8 cellular contexts compared by ENCODE assay signal in the genomic region with DNA sequence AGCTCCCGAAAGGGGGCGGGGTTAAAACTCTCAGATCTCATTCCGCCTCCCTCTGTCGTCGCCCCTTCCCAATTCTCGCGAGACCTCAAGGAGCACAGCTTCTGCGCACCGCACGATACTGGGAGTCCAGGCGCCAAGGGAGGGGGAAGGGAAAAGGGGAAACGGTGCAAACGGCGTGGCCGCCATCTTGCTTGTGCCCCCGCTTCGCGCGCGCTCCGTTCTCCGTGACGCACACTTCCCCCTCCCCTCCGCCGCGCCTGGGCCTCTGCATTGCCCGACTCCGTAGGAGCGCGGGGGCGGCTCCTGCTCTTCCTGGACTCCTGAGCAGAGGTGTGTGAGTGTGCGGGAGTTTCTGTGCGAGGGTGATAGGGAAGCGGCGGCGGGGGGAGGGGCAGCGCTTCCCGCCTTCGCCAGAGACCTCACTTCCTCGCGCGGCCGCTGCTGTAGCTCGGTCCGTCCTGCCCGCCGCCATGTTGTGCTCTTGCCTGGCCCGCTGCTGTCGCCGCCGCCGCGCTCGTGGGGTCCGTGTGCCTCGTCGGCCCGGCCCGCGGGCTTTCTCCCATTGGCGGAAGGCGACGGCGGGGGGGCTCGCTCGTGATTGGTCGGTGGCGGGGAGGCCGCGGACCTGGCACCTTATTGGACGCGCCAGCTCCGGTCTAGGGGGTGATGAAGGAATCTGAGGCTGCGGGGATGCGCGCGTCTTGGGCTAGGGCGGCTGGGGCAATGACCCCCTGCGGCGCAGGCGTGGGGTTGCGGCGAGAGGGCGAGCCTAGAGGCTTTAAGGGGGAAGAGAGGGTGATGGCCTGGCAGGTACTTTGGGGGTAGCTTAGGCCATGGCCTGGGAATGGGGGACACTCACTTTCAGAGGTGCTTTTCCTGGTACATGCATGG. TPM values are rescaled to one million over a fixed set of nuclear protein-coding genes. Genes with fewer than 3 reads are reported as not detected.
DNase-seq lines count a peak whose midpoint lies in the region; ATAC-seq and TF ChIP-seq lines count a peak whose summit lies in the region.

A gene (plus strand): TSS at position 167 of the 891 bp plus-strand sequence. CDS start 47,140 bp downstream, outside the sequence.

- peak within 1 kb of the TSS; percentile 97 for H3K27ac ChIP-seq in temporal lobe (ENCODE audit: low read depth, low read length)

- peak within 1 kb of the TSS; percentile 98 for H3K4me3 Mint-ChIP-seq in activated naive CD4-positive, alpha-beta T cell treated with anti-CD3 and anti-CD28 coated beads, Interleukin-2, amount 50 U/mL, for 24 hours

- H3K36me3 Mint-ChIP-seq in activated naive CD4-positive, alpha-beta T cell treated with anti-CD3 and anti-CD28 coated beads, Interleukin-2, amount 50 U/mL, for 24 hours, result peaks cover 8% of the 10 kb centered on the region

- peaks cover 3% of the 10 kb centered on the region for H3K9me3 Mint-ChIP-seq in activated naive CD4-positive, alpha-beta T cell treated with anti-CD3 and anti-CD28 coated beads, Interleukin-2, amount 50 U/mL, for 24 hours

- peaks cover 54% of the 10 kb centered on the region for H3K4me1 Mint-ChIP-seq in activated naive CD4-positive, alpha-beta T cell treated with anti-CD3 and anti-CD28 coated beads, Interleukin-2, amount 50 U/mL, for 24 hours

- DNase-seq in GM04504 (ENCODE audit: low read depth) (peak; percentile 96), NCI-H1092 (lab: John Stamatoyannopoulos, UW) (peak; percentile 100), globus pallidus (ENCODE audit: low spot score) (peak; percentile 97), occipital lobe (lab: John Stamatoyannopoulos, UW) (peak; percentile 92)

- H3K27ac Mint-ChIP-seq in activated naive CD4-positive, alpha-beta T cell treated with anti-CD3 and anti-CD28 coated beads, Interleukin-2, amount 50 U/mL, for 24 hours, result peak within 1 kb of the TSS; percentile 96

- no peaks in the 10 kb centered on the region for H3K27me3 Mint-ChIP-seq in activated naive CD4-positive, alpha-beta T cell treated with anti-CD3 and anti-CD28 coated beads, Interleukin-2, amount 50 U/mL, for 24 hours

- peak; percentile 74 for ATAC-seq in HG02571 (IDR thresholded peaks at IDR 0.05; ENCODE audit: unreplicated experiment)
- ATAC-seq in SK-N-SH treated with all-trans-retinoic acid at 6 μM for 48 hours, result peak; percentile 95

TF ChIP-seq in SK-N-SH treated with all-trans-retinoic acid at 6 μM for 48 hours, 23 proteins besides CTCF, POLR2A, EP300 and RAD21:
- TF ChIP-seq CSDC2 (CRISPR knock-in tag; IDR thresholded peaks at IDR 0.05) (no peak), ZFP3 (CRISPR knock-in tag; IDR thresholded peaks at IDR 0.05) (peak; percentile 80; the same call in 1 of the 2 replicates), PPARA (CRISPR knock-in tag; IDR thresholded peaks at IDR 0.05; ENCODE audit: borderline replicate concordance) (no peak), ZNF70 (CRISPR knock-in tag; IDR thresholded peaks at IDR 0.05) (peak; percentile 28; the same call in 1 of the 2 replicates), ZFP30 (CRISPR knock-in tag; IDR thresholded peaks at IDR 0.05) (no peak), ISL1 (CRISPR knock-in tag; IDR thresholded peaks at IDR 0.05) (no peak), ARNTL (CRISPR knock-in tag; IDR thresholded peaks at IDR 0.05; ENCODE audit: borderline replicate concordance, low read depth) (no peak)
- TF ChIP-seq, protein P1, sequence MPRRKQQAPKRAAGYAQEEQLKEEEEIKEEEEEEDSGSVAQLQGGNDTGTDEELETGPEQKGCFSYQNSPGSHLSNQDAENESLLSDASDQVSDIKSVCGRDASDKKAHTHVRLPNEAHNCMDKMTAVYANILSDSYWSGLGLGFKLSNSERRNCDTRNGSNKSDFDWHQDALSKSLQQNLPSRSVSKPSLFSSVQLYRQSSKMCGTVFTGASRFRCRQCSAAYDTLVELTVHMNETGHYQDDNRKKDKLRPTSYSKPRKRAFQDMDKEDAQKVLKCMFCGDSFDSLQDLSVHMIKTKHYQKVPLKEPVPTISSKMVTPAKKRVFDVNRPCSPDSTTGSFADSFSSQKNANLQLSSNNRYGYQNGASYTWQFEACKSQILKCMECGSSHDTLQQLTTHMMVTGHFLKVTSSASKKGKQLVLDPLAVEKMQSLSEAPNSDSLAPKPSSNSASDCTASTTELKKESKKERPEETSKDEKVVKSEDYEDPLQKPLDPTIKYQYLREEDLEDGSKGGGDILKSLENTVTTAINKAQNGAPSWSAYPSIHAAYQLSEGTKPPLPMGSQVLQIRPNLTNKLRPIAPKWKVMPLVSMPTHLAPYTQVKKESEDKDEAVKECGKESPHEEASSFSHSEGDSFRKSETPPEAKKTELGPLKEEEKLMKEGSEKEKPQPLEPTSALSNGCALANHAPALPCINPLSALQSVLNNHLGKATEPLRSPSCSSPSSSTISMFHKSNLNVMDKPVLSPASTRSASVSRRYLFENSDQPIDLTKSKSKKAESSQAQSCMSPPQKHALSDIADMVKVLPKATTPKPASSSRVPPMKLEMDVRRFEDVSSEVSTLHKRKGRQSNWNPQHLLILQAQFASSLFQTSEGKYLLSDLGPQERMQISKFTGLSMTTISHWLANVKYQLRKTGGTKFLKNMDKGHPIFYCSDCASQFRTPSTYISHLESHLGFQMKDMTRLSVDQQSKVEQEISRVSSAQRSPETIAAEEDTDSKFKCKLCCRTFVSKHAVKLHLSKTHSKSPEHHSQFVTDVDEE (CRISPR knock-in tag; IDR thresholded peaks at IDR 0.05), result peak; percentile 66; the same call in 1 of the 2 replicates
- TF ChIP-seq, protein P2, sequence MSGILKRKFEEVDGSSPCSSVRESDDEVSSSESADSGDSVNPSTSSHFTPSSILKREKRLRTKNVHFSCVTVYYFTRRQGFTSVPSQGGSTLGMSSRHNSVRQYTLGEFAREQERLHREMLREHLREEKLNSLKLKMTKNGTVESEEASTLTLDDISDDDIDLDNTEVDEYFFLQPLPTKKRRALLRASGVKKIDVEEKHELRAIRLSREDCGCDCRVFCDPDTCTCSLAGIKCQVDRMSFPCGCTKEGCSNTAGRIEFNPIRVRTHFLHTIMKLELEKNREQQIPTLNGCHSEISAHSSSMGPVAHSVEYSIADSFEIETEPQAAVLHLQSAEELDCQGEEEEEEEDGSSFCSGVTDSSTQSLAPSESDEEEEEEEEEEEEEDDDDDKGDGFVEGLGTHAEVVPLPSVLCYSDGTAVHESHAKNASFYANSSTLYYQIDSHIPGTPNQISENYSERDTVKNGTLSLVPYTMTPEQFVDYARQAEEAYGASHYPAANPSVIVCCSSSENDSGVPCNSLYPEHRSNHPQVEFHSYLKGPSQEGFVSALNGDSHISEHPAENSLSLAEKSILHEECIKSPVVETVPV (CRISPR knock-in tag; IDR thresholded peaks at IDR 0.05), result 0 out of 2 replicates have a peak, but pooled peaks have one; percentile 31
- TF ChIP-seq, protein P3, sequence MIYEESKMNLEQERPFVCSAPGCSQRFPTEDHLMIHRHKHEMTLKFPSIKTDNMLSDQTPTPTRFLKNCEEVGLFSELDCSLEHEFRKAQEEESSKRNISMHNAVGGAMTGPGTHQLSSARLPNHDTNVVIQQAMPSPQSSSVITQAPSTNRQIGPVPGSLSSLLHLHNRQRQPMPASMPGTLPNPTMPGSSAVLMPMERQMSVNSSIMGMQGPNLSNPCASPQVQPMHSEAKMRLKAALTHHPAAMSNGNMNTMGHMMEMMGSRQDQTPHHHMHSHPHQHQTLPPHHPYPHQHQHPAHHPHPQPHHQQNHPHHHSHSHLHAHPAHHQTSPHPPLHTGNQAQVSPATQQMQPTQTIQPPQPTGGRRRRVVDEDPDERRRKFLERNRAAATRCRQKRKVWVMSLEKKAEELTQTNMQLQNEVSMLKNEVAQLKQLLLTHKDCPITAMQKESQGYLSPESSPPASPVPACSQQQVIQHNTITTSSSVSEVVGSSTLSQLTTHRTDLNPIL (CRISPR knock-in tag; IDR thresholded peaks at IDR 0.05; ENCODE audit: low read depth), result no peak
- TF ChIP-seq, protein P4, sequence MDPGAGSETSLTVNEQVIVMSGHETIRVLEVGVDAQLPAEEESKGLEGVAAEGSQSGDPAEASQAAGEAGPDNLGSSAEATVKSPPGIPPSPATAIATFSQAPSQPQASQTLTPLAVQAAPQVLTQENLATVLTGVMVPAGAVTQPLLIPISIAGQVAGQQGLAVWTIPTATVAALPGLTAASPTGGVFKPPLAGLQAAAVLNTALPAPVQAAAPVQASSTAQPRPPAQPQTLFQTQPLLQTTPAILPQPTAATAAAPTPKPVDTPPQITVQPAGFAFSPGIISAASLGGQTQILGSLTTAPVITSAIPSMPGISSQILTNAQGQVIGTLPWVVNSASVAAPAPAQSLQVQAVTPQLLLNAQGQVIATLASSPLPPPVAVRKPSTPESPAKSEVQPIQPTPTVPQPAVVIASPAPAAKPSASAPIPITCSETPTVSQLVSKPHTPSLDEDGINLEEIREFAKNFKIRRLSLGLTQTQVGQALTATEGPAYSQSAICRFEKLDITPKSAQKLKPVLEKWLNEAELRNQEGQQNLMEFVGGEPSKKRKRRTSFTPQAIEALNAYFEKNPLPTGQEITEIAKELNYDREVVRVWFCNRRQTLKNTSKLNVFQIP (CRISPR knock-in tag; IDR thresholded peaks at IDR 0.05; ENCODE audit: borderline replicate concordance, low read depth), result no peak

RNA-seq across cellular contexts. Expression of the gene that starts here (rescaled TPM):
- total RNA-seq in occipital lobe (34.6 TPM), temporal lobe (21.9 TPM)

Comparison
In these comparisons a context has a peak if more than half of its experiments do, and no peak if none do; other contexts are left out.
1. Peak in every context shown above with its lines: DNase-seq, ATAC-seq and H3K27ac ChIP-seq.